Comparison of ENCODE assay signal across 23 cellular contexts in genomic region chr10:114642729-114643128, GRCh38.
"Had no signal": no experiment of that assay in that cellular context is flagged by ENCODE, and none has a peak within 500 bp of the region (broad histone marks: within the 10 kb centered on the region; RNA-seq: fewer than 3 reads in every experiment).

No MANE protein-coding gene starts in this region.

- FAIRE-seq: endometrium, frontal cortex had no signal

- H3K4me3 ChIP-seq: dorsolateral prefrontal cortex, heart right ventricle, lung, mucosa of descending colon, right atrium auricular region, sigmoid colon, skin epidermis, testis, tibial nerve had no signal

- DNase-seq: cortex of kidney; dorsolateral prefrontal cortex; effector CD8-positive, alpha-beta T cell; heart right ventricle; hypothalamus; mucosa of descending colon; naive thymus-derived CD8-positive, alpha-beta T cell; posterior cingulate gyrus; sigmoid colon; stimulated activated CD4-positive, alpha-beta T cell treated with anti-CD3 and anti-CD28 coated beads, Interleukin-2, amount 100 ng/mL, for 24 hours; stimulated activated CD4-positive, alpha-beta T cell treated with anti-CD3 and anti-CD28 coated beads, Interleukin-4, amount 100 ng/mL, for 4 hours; stimulated activated naive B cell treated with anti-CD40 and anti-IgM and Interleukin-4, amounts not matched to agents 10 μg/mL and 1 μg/mL and 100 μg/mL, for 72 hours; stimulated activated naive CD8-positive, alpha-beta T cell treated with anti-CD3 and anti-CD28 coated beads, Interleukin-15, amount 100 ng/mL, for 72 hours; testis had no signal

- H3K27ac ChIP-seq: neutrophil, sigmoid colon, skin epidermis, testis, tibial nerve had no signal

- H3K9me3 ChIP-seq: heart right ventricle, mucosa of descending colon, neutrophil, right atrium auricular region, sigmoid colon, testis, tibial nerve had no signal

- H3K27me3 ChIP-seq: dorsolateral prefrontal cortex, heart right ventricle, neutrophil, right atrium auricular region, sigmoid colon, testis, tibial nerve had no signal

- ATAC-seq: esophagus mucosa; heart right ventricle; left lobe of liver; mucosa of descending colon; naive thymus-derived CD8-positive, alpha-beta T cell; stimulated activated naive B cell treated with anti-CD40 and anti-IgM and Interleukin-4, amounts not matched to agents 10 μg/mL and 1 μg/mL and 100 μg/mL, for 72 hours; stimulated activated naive CD8-positive, alpha-beta T cell treated with anti-CD3 and anti-CD28 coated beads, Interleukin-15, amount 100 ng/mL, for 72 hours had no signal

- H3K4me1 ChIP-seq: testis had no signal

- H3K36me3 ChIP-seq: neutrophil, right atrium auricular region, sigmoid colon, tibial nerve had no signal
